In genomic region chr6:21005816-21006553, GRCh38 we compare ENCODE assay signal across 11 cellular contexts.
A peak's percentile ranks its signal among the peaks of the same experiment; 100 is the strongest.
DNase-seq lines count a peak whose midpoint lies in the region; ATAC-seq, FAIRE-seq and TF ChIP-seq lines count a peak whose summit lies in the region.
"Had no signal": no experiment of that assay in that cellular context is flagged by ENCODE, and none has a peak within 500 bp of the region (broad histone marks: within the 10 kb centered on the region; RNA-seq: fewer than 3 reads in every experiment).

No MANE protein-coding gene starts in this region.

- H3K27ac ChIP-seq in mammary epithelial cell (ENCODE audit: insufficient read depth, low read depth, low read length) (no peak overlapping the region), coronary artery (no peak overlapping the region)

- H3K9me3 Mint-ChIP-seq in osteocyte (ENCODE audit: unreplicated experiment) = no peaks in the 10 kb centered on the region

- no peaks in the 10 kb centered on the region for H3K36me3 ChIP-seq in mammary epithelial cell (ENCODE audit: insufficient read depth, low read length)

- H3K79me2 ChIP-seq in mammary epithelial cell (ENCODE audit: insufficient read depth, low read length) = no peaks in the 10 kb centered on the region

- WGBS in mammary epithelial cell (ENCODE audit: low coverage, missing lambda C conversion rate) = 40% methylated on average over 3 of the region's 3 CpGs

- dilution Hi-C loops in mammary epithelial cell (cut with HindIII; ENCODE audit: low sequenced_read_pairs) = no loop called here

- DNase-seq in HTR-8/SVneo (ENCODE audit: insufficient read length, low spot score) (peak; percentile 41), mammary epithelial cell (peak; percentile 86), osteocyte (ENCODE audit: extremely low spot score, unreplicated experiment) (no peak), cerebellar cortex (ENCODE audit: low spot score) (no peak), coronary artery (ENCODE audit: low spot score) (no peak)
- DNase-seq in activated CD4-positive, alpha-beta T cell treated with anti-CD3 and anti-CD28 coated beads for 1 hour = no peak
- DNase-seq: amygdala, islet precursor cell, SIG-M5 had no signal

- peaks cover 21% of the 10 kb centered on the region for H3K4me1 ChIP-seq in mammary epithelial cell (ENCODE audit: insufficient read depth, low read length)

- H3K4me3 ChIP-seq in mammary epithelial cell (replicated peaks in 1 of 3; ENCODE audit: insufficient read depth in 1 of 3, low read depth in 2 of 3, low read length in 3 of 3) = no peak overlapping the region
- H3K4me3 ChIP-seq in coronary artery = no peak overlapping the region

- H3K9me3 ChIP-seq in mammary epithelial cell (replicated peaks; ENCODE audit: insufficient read depth, low read length) = no peaks in the 10 kb centered on the region

- H3K27me3 ChIP-seq in mammary epithelial cell (ENCODE audit: insufficient read depth, low read length) = no peaks in the 10 kb centered on the region

- intact Hi-C loops in mammary epithelial cell (cut with micrococcal nuclease) = no loop called here

- no TSS peak for BruUV-seq in mammary epithelial cell (replicated peaks; lab: Mats Ljungman, UMichigan)

- TF ChIP-seq CTCF in mammary epithelial cell (conservative IDR thresholded peaks at IDR 0.05 in 1 of 2, IDR thresholded peaks at IDR 0.05 in 1 of 2; ENCODE audit: extremely low read depth in 1 of 2, insufficient read depth in 1 of 2, low read depth in 1 of 2, low read length in 2 of 2) (no peak), osteocyte (IDR thresholded peaks at IDR 0.05) (no peak), coronary artery (IDR thresholded peaks at IDR 0.05) (no peak)

- peak overlapping the region; percentile 18 for H3K4me2 ChIP-seq in mammary epithelial cell (ENCODE audit: insufficient read depth, low read depth, low read length)

- in situ Hi-C loops in mammary epithelial cell (cut with MboI; ENCODE audit: low sequenced_read_pairs in 2 of 2) = no loop called here

- CTCF ChIA-PET in mammary epithelial cell (lab: Charles Lee; ENCODE audit: low non-redundant PET) = no interaction called here

- H3K9ac ChIP-seq in mammary epithelial cell (ENCODE audit: insufficient read depth, low read length) = no peak overlapping the region

- H4K20me1 ChIP-seq in mammary epithelial cell (ENCODE audit: insufficient read depth, low read length) = no peaks in the 10 kb centered on the region

- peak overlapping the region; percentile 63 for H3K27ac Mint-ChIP-seq in osteocyte (ENCODE audit: unreplicated experiment)

- ATAC-seq in GM18861 (IDR thresholded peaks at IDR 0.05; ENCODE audit: unreplicated experiment) = peak; percentile 56
- no peak for ATAC-seq in GM19035 (IDR thresholded peaks at IDR 0.05; ENCODE audit: unreplicated experiment)

- H3K4me3 Mint-ChIP-seq in osteocyte (ENCODE audit: unreplicated experiment) = no peak overlapping the region

- peaks cover 39% of the 10 kb centered on the region for H3K4me1 Mint-ChIP-seq in osteocyte (ENCODE audit: unreplicated experiment)

- no peak overlapping the region for H2AFZ ChIP-seq in mammary epithelial cell (ENCODE audit: low read depth, low read length)

- peaks cover 10% of the 10 kb centered on the region for H3K36me3 Mint-ChIP-seq in osteocyte (ENCODE audit: unreplicated experiment)

- peak; percentile 76 for FAIRE-seq in HTR-8/SVneo (lab: Jason Lieb, UNC)

- H3K27me3 Mint-ChIP-seq in osteocyte (ENCODE audit: unreplicated experiment) = no peaks in the 10 kb centered on the region

Comparison
In these comparisons a context has a peak if more than half of its experiments do, and no peak if none do; other contexts are left out.
1. DNase-seq: peak in HTR-8/SVneo (single experiment) and mammary epithelial cell (single experiment); none in osteocyte (single experiment), activated CD4-positive, alpha-beta T cell treated with anti-CD3 and anti-CD28 coated beads for 1 hour (single experiment), cerebellar cortex (single experiment) and coronary artery (single experiment).